ENCODE assay signal across 8 cellular contexts in genomic region chr6:31202259-31203166, GRCh38. TPM values are rescaled to one million over a fixed set of nuclear protein-coding genes. Genes with fewer than 3 reads are reported as not detected.
A peak's percentile ranks its signal among the peaks of the same experiment; 100 is the strongest.
DNase-seq lines count a peak whose midpoint lies in the region; ATAC-seq, FAIRE-seq and TF ChIP-seq lines count a peak whose summit lies in the region.

No MANE protein-coding gene starts in this region.

- DNase-seq in activated T-cell treated with anti-CD3 and anti-CD28 coated beads, Interleukin-2, amount 50 U/mL, for 72 hours, result no peak
- no peak for DNase-seq in activated T-cell treated with anti-CD3 and anti-CD28 coated beads, Interleukin-2, amount 50 U/mL, for 48 hours
- DNase-seq in UCSD-AML1 (lab: John Stamatoyannopoulos, UW; ENCODE audit: unreplicated experiment), result peak; percentile 54
- DNase-seq in immature natural killer cell, result no peak
- DNase-seq in tibial artery, result no peak
- DNase-seq in H54 (ENCODE audit: insufficient read length, low spot score), result no peak

- no peak for TF ChIP-seq POLR2A in H54 (IDR thresholded peaks at IDR 0.05; ENCODE audit: low read depth, low read length)

- H3K27ac ChIP-seq in tibial artery, result peak overlapping the region; percentile 13 to 61

- TF ChIP-seq CTCF in tibial artery (IDR thresholded peaks at IDR 0.05), result no peak

- H3K27me3 Mint-ChIP-seq in activated T-cell treated with anti-CD3 and anti-CD28 coated beads, Interleukin-2, amount 50 U/mL, for 72 hours (ENCODE audit: low read depth), result no peaks in the 10 kb centered on the region
- H3K27me3 Mint-ChIP-seq in immature natural killer cell (ENCODE audit: low read depth in 3 of 3), result peaks cover 5 to 10% (median 7%) of the 10 kb centered on the region in 3 donors

- ATAC-seq in activated T-cell treated with anti-CD3 and anti-CD28 coated beads, Interleukin-2, amount 50 U/mL, for 72 hours (replicated peaks in 1 of 2), result no peak
- no peak for ATAC-seq in GM18907 (IDR thresholded peaks at IDR 0.05; ENCODE audit: unreplicated experiment)
- ATAC-seq in GM18858 (IDR thresholded peaks at IDR 0.05; ENCODE audit: unreplicated experiment), result no peak

- H3K27me3 ChIP-seq in tibial artery, result no peaks in the 10 kb centered on the region

- H3K4me1 ChIP-seq in tibial artery, result peaks cover 0 to 34% (median 17%) of the 10 kb centered on the region in 4 donors

- H3K9me3 ChIP-seq in tibial artery, result peaks cover 0 to 11% (median 0%) of the 10 kb centered on the region in 3 donors

- peaks cover 3 to 6% of the 10 kb centered on the region in 2 donors for H3K9me3 Mint-ChIP-seq in activated T-cell treated with anti-CD3 and anti-CD28 coated beads, Interleukin-2, amount 50 U/mL, for 72 hours
- H3K9me3 Mint-ChIP-seq in immature natural killer cell, result no peaks in the 10 kb centered on the region

- peaks cover 9 to 21% of the 10 kb centered on the region in 2 donors for H3K36me3 Mint-ChIP-seq in activated T-cell treated with anti-CD3 and anti-CD28 coated beads, Interleukin-2, amount 50 U/mL, for 72 hours (ENCODE audit: insufficient read depth in 2 of 2)
- peaks cover 0 to 3% (median 0%) of the 10 kb centered on the region in 3 donors for H3K36me3 Mint-ChIP-seq in immature natural killer cell

- H3K4me3 ChIP-seq in tibial artery, result no peak overlapping the region

- peaks cover 57% of the 10 kb centered on the region for H3K4me1 Mint-ChIP-seq in activated T-cell treated with anti-CD3 and anti-CD28 coated beads, Interleukin-2, amount 50 U/mL, for 72 hours (ENCODE audit: low read depth)
- peaks cover 55 to 69% of the 10 kb centered on the region in 2 donors for H3K4me1 Mint-ChIP-seq in immature natural killer cell

- FAIRE-seq in H54 (lab: Jason Lieb, UNC), result no peak

- H3K36me3 ChIP-seq in tibial artery, result no peaks in the 10 kb centered on the region

- H3K27ac Mint-ChIP-seq in activated T-cell treated with anti-CD3 and anti-CD28 coated beads, Interleukin-2, amount 50 U/mL, for 72 hours, result peak overlapping the region; percentile 99
- peak overlapping the region; percentile 71 to 100 (median 98) for H3K27ac Mint-ChIP-seq in immature natural killer cell

- H3K4me3 Mint-ChIP-seq in activated T-cell treated with anti-CD3 and anti-CD28 coated beads, Interleukin-2, amount 50 U/mL, for 72 hours, result peak overlapping the region; percentile 82 to 90
- H3K4me3 Mint-ChIP-seq in immature natural killer cell, result peak overlapping the region in 4 of 5 donors; percentile 12 to 46 (median 26)

- intact Hi-C loops in tibial artery (cut with DNase I; ENCODE audit: low total_unique reads), result no loop called here

RNA-seq across cellular contexts. Expression of gene POU5F1, which starts 32.0 kb away (rescaled TPM):
- under 1 TPM in 1 of 2 donors, not detected in 1; 0.09 TPM for total RNA-seq in activated T-cell treated with anti-CD3 and anti-CD28 coated beads, Interleukin-2, amount 50 U/mL, for 72 hours
- polyA plus RNA-seq in immature natural killer cell, result under 1 TPM in 1 of 3 donors, not detected in 2; 0.15 TPM

RNA-seq across cellular contexts. Expression of gene TCF19, which starts 44.1 kb away (rescaled TPM):
- 10 to 100 TPM; 63.8 to 82.7 TPM for total RNA-seq in activated T-cell treated with anti-CD3 and anti-CD28 coated beads, Interleukin-2, amount 50 U/mL, for 72 hours
- 10 to 100 TPM in 2 of 3 donors, 1 to 10 TPM in 1; 9.4 to 13.7 (median 12.7) TPM for polyA plus RNA-seq in immature natural killer cell

RNA-seq across cellular contexts. Expression of gene CCHCR1, which starts 44.9 kb away (rescaled TPM):
- total RNA-seq in activated T-cell treated with anti-CD3 and anti-CD28 coated beads, Interleukin-2, amount 50 U/mL, for 72 hours, result 10 to 100 TPM; 47.5 to 64.2 TPM
- polyA plus RNA-seq in immature natural killer cell, result 1 to 10 TPM in 2 of 3 donors, under 1 TPM in 1; 0.42 to 6.1 (median 4.8) TPM
